ENCODE assay signal across 2 cellular contexts in the genomic region with DNA sequence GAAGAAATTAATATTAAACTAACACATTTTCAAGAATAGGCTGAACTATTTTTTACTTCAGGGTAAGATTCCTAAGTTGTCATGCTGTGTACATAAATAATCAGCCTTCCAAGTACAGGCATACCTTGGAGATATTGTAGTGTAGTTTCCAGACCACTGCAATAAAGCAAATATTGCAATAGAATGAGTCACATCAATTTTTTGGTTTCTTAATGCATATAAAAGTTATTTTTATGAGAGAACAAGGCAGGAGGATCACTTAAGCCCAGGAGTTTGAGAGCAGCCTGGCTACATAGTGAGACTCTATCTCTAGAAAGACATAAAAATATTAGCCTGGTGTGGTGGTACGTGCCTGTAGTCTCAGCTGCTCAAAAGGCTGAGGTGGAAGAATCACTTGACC.
TF ChIP-seq lines count a peak whose summit lies in the region.

No MANE protein-coding gene starts in this region.

TF ChIP-seq in SK-N-SH, 30 proteins besides CTCF, POLR2A, EP300 and RAD21 (continued from another document):
- TF ChIP-seq, protein P1, sequence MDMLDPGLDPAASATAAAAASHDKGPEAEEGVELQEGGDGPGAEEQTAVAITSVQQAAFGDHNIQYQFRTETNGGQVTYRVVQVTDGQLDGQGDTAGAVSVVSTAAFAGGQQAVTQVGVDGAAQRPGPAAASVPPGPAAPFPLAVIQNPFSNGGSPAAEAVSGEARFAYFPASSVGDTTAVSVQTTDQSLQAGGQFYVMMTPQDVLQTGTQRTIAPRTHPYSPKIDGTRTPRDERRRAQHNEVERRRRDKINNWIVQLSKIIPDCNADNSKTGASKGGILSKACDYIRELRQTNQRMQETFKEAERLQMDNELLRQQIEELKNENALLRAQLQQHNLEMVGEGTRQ (IDR thresholded peaks at IDR 0.05; ENCODE audit: borderline replicate concordance, low read depth, low read length): no peak
- TF ChIP-seq TCF12 (IDR thresholded peaks at IDR 0.05): no peak

TF ChIP-seq in SK-N-SH treated with all-trans-retinoic acid at 6 μM for 48 hours, 23 proteins besides CTCF, POLR2A, EP300 and RAD21 (continued from another document):
- TF ChIP-seq, protein P2, sequence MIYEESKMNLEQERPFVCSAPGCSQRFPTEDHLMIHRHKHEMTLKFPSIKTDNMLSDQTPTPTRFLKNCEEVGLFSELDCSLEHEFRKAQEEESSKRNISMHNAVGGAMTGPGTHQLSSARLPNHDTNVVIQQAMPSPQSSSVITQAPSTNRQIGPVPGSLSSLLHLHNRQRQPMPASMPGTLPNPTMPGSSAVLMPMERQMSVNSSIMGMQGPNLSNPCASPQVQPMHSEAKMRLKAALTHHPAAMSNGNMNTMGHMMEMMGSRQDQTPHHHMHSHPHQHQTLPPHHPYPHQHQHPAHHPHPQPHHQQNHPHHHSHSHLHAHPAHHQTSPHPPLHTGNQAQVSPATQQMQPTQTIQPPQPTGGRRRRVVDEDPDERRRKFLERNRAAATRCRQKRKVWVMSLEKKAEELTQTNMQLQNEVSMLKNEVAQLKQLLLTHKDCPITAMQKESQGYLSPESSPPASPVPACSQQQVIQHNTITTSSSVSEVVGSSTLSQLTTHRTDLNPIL (CRISPR knock-in tag; IDR thresholded peaks at IDR 0.05; ENCODE audit: low read depth): no peak
- TF ChIP-seq BACH2 (CRISPR knock-in tag; IDR thresholded peaks at IDR 0.05; ENCODE audit: borderline replicate concordance) (no peak), ZFP30 (CRISPR knock-in tag; IDR thresholded peaks at IDR 0.05) (no peak)
- TF ChIP-seq, protein P3, sequence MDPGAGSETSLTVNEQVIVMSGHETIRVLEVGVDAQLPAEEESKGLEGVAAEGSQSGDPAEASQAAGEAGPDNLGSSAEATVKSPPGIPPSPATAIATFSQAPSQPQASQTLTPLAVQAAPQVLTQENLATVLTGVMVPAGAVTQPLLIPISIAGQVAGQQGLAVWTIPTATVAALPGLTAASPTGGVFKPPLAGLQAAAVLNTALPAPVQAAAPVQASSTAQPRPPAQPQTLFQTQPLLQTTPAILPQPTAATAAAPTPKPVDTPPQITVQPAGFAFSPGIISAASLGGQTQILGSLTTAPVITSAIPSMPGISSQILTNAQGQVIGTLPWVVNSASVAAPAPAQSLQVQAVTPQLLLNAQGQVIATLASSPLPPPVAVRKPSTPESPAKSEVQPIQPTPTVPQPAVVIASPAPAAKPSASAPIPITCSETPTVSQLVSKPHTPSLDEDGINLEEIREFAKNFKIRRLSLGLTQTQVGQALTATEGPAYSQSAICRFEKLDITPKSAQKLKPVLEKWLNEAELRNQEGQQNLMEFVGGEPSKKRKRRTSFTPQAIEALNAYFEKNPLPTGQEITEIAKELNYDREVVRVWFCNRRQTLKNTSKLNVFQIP (CRISPR knock-in tag; IDR thresholded peaks at IDR 0.05; ENCODE audit: borderline replicate concordance, low read depth): no peak
- TF ChIP-seq, protein P4, sequence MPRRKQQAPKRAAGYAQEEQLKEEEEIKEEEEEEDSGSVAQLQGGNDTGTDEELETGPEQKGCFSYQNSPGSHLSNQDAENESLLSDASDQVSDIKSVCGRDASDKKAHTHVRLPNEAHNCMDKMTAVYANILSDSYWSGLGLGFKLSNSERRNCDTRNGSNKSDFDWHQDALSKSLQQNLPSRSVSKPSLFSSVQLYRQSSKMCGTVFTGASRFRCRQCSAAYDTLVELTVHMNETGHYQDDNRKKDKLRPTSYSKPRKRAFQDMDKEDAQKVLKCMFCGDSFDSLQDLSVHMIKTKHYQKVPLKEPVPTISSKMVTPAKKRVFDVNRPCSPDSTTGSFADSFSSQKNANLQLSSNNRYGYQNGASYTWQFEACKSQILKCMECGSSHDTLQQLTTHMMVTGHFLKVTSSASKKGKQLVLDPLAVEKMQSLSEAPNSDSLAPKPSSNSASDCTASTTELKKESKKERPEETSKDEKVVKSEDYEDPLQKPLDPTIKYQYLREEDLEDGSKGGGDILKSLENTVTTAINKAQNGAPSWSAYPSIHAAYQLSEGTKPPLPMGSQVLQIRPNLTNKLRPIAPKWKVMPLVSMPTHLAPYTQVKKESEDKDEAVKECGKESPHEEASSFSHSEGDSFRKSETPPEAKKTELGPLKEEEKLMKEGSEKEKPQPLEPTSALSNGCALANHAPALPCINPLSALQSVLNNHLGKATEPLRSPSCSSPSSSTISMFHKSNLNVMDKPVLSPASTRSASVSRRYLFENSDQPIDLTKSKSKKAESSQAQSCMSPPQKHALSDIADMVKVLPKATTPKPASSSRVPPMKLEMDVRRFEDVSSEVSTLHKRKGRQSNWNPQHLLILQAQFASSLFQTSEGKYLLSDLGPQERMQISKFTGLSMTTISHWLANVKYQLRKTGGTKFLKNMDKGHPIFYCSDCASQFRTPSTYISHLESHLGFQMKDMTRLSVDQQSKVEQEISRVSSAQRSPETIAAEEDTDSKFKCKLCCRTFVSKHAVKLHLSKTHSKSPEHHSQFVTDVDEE (CRISPR knock-in tag; IDR thresholded peaks at IDR 0.05): no peak
